1 cellular context compared by ENCODE assay signal in genomic region chr2:207792244-207792785, GRCh38.
TF ChIP-seq lines count a peak whose summit lies in the region.

No MANE protein-coding gene starts in this region.

TF ChIP-seq in HepG2, 621 proteins besides CTCF, POLR2A, EP300 and RAD21 (continued from another document and continues in another):
- no peak for TF ChIP-seq GMEB2 (CRISPR knock-in tag; IDR thresholded peaks at IDR 0.05; ENCODE audit: low read depth)
- TF ChIP-seq SKI (IDR thresholded peaks at IDR 0.05; ENCODE audit: partially characterized antibody), result no peak
- TF ChIP-seq E2F2 (CRISPR knock-in tag; IDR thresholded peaks at IDR 0.05; ENCODE audit: borderline replicate concordance), result no peak
- TF ChIP-seq U2AF2 (IDR thresholded peaks at IDR 0.05; ENCODE audit: low read depth, low read length), result no peak
- no peak for TF ChIP-seq HOXA7 (CRISPR knock-in tag; IDR thresholded peaks at IDR 0.05)
- no peak for TF ChIP-seq HDAC6 (IDR thresholded peaks at IDR 0.05; ENCODE audit: low read depth, low read length)
- no peak for TF ChIP-seq ZBTB21 (CRISPR knock-in tag; IDR thresholded peaks at IDR 0.05)
- no peak for TF ChIP-seq ZNF18 (CRISPR knock-in tag; IDR thresholded peaks at IDR 0.05; ENCODE audit: insufficient replicate concordance)
- TF ChIP-seq ZNF678 (CRISPR knock-in tag; IDR thresholded peaks at IDR 0.05), result no peak
- TF ChIP-seq SMAD9 (CRISPR knock-in tag; IDR thresholded peaks at IDR 0.05), result no peak
- TF ChIP-seq EHMT2 (IDR thresholded peaks at IDR 0.05; ENCODE audit: borderline replicate concordance, low read depth, low read length), result peak; percentile 29; the same call in 1 of the 2 replicates
- no peak for TF ChIP-seq GABPA (IDR thresholded peaks at IDR 0.05; ENCODE audit: low read depth, low read length)
- peak; percentile 21; the same call in 1 of the 2 replicates for TF ChIP-seq GABPA (CRISPR knock-in tag; IDR thresholded peaks at IDR 0.05; ENCODE audit: low read depth)
- TF ChIP-seq ZNF710 (CRISPR knock-in tag; IDR thresholded peaks at IDR 0.05; ENCODE audit: borderline replicate concordance), result no peak
- TF ChIP-seq SP140L (CRISPR knock-in tag; IDR thresholded peaks at IDR 0.05; ENCODE audit: borderline replicate concordance), result no peak
- TF ChIP-seq ZNF468 (CRISPR knock-in tag; IDR thresholded peaks at IDR 0.05), result no peak
- no peak for TF ChIP-seq ZNF101 (CRISPR knock-in tag; IDR thresholded peaks at IDR 0.05; ENCODE audit: borderline replicate concordance, low read depth)
- no peak; the same call in 1 of the 2 replicates for TF ChIP-seq MED1 (CRISPR knock-in tag; IDR thresholded peaks at IDR 0.05)
- no peak for TF ChIP-seq TRIM24 (CRISPR knock-in tag; IDR thresholded peaks at IDR 0.05)
- TF ChIP-seq RFXAP (CRISPR knock-in tag; IDR thresholded peaks at IDR 0.05; ENCODE audit: borderline replicate concordance), result no peak
- TF ChIP-seq ZNF574 (CRISPR knock-in tag; IDR thresholded peaks at IDR 0.05), result no peak
- no peak for TF ChIP-seq TBX3 (IDR thresholded peaks at IDR 0.05; ENCODE audit: borderline replicate concordance)
- TF ChIP-seq ZNF639 (CRISPR knock-in tag; conservative IDR thresholded peaks at IDR 0.05), result no peak
- TF ChIP-seq SIX1 (CRISPR knock-in tag; IDR thresholded peaks at IDR 0.05; ENCODE audit: borderline replicate concordance), result peak; percentile 14; the same call in 1 of the 2 replicates
- TF ChIP-seq HIVEP1 (CRISPR knock-in tag; IDR thresholded peaks at IDR 0.05), result no peak
- TF ChIP-seq UBTF (CRISPR knock-in tag; IDR thresholded peaks at IDR 0.05), result 0 out of 2 replicates have a peak, but pooled peaks have one; percentile 19
- no peak for TF ChIP-seq ZNF546 (CRISPR knock-in tag; conservative IDR thresholded peaks at IDR 0.05)
- TF ChIP-seq ZNF274 (CRISPR knock-in tag; IDR thresholded peaks at IDR 0.05), result no peak
- TF ChIP-seq MBD4 (IDR thresholded peaks at IDR 0.05; ENCODE audit: borderline replicate concordance, low read length), result no peak
- no peak for TF ChIP-seq NR3C1 (CRISPR knock-in tag; IDR thresholded peaks at IDR 0.05)
- TF ChIP-seq FOXA3 (CRISPR knock-in tag; IDR thresholded peaks at IDR 0.05), result peak; percentile 7; the same call in 1 of the 2 replicates
- no peak for TF ChIP-seq SAFB2 (CRISPR knock-in tag; IDR thresholded peaks at IDR 0.05; ENCODE audit: borderline replicate concordance, low read depth)
- TF ChIP-seq ZNF790 (CRISPR knock-in tag; IDR thresholded peaks at IDR 0.05; ENCODE audit: borderline replicate concordance), result no peak
- TF ChIP-seq ZBTB37 (CRISPR knock-in tag; IDR thresholded peaks at IDR 0.05), result no peak
- no peak for TF ChIP-seq ZNF205 (CRISPR knock-in tag; IDR thresholded peaks at IDR 0.05)
- TF ChIP-seq KAT8 (CRISPR knock-in tag; IDR thresholded peaks at IDR 0.05), result peak; percentile 44; the same call in 1 of the 2 replicates
- TF ChIP-seq FOXO1 (CRISPR knock-in tag; IDR thresholded peaks at IDR 0.05), result peak; percentile 5; the same call in 1 of the 2 replicates
- peak; percentile 33; the same call in 1 of the 2 replicates for TF ChIP-seq SP5 (CRISPR knock-in tag; IDR thresholded peaks at IDR 0.05; ENCODE audit: borderline replicate concordance, low read depth)
- TF ChIP-seq RCOR2 (CRISPR knock-in tag; IDR thresholded peaks at IDR 0.05), result no peak
- no peak for TF ChIP-seq ZNF121 (CRISPR knock-in tag; IDR thresholded peaks at IDR 0.05)
- TF ChIP-seq SNAI1 (CRISPR knock-in tag; IDR thresholded peaks at IDR 0.05; ENCODE audit: borderline replicate concordance), result no peak
- TF ChIP-seq ZNF777 (CRISPR knock-in tag; IDR thresholded peaks at IDR 0.05), result no peak
- TF ChIP-seq ZNF512 (CRISPR knock-in tag; IDR thresholded peaks at IDR 0.05), result no peak
- no peak for TF ChIP-seq ZNF337 (CRISPR knock-in tag; IDR thresholded peaks at IDR 0.05; ENCODE audit: borderline replicate concordance, low read depth)
- TF ChIP-seq ZNF589 (CRISPR knock-in tag; conservative IDR thresholded peaks at IDR 0.05), result no peak
- TF ChIP-seq MTF2 (CRISPR knock-in tag; IDR thresholded peaks at IDR 0.05; ENCODE audit: borderline replicate concordance), result no peak
- TF ChIP-seq PHF8 (CRISPR knock-in tag; IDR thresholded peaks at IDR 0.05), result no peak
- no peak for TF ChIP-seq HBP1 (CRISPR knock-in tag; IDR thresholded peaks at IDR 0.05; ENCODE audit: low read depth)
- no peak for TF ChIP-seq DRAP1 (CRISPR knock-in tag; IDR thresholded peaks at IDR 0.05)
